In genomic region chr1:214615871-214616270, GRCh38 we compare ENCODE assay signal across 20 cellular contexts. TPM values are rescaled to one million over a fixed set of nuclear protein-coding genes. Genes with fewer than 3 reads are reported as not detected.
DNase-seq lines count a peak whose midpoint lies in the region; ATAC-seq and TF ChIP-seq lines count a peak whose summit lies in the region.
"Had no signal": no experiment of that assay in that cellular context is flagged by ENCODE, and none has a peak within 500 bp of the region (broad histone marks: within the 10 kb centered on the region; RNA-seq: fewer than 3 reads in every experiment).

No MANE protein-coding gene starts in this region.

- TF ChIP-seq RAD21 in SK-N-SH (IDR thresholded peaks at IDR 0.05; ENCODE audit: low read length), result no peak

- no peaks in the 10 kb centered on the region for H3K9me2 ChIP-seq in SK-N-SH

- H3K27ac ChIP-seq in AG04450 (ENCODE audit: low read depth, low read length) (no peak overlapping the region), SK-N-SH (ENCODE audit: low read depth in 2 of 2, low read length in 1 of 2) (peak overlapping the region; percentile 32 to 51; a peak in 2 of 4 replicates)
- H3K27ac ChIP-seq: left ventricle myocardium inferior, VCaP had no signal

- no peak overlapping the region for H3K4me3 ChIP-seq in AG04450 (ENCODE audit: low read depth, low read length)
- no peak overlapping the region for H3K4me3 ChIP-seq in SK-N-SH (ENCODE audit: low read depth in 2 of 2, low read length in 1 of 2)
- no peak overlapping the region for H3K4me3 ChIP-seq in fibroblast of mammary gland (ENCODE audit: control insufficient read depth, low read depth, low read length)
- H3K4me3 ChIP-seq: left ventricle myocardium inferior, mucosa of descending colon had no signal

- H3K4me2 ChIP-seq in SK-N-SH, result no peak overlapping the region

- peaks cover 18% of the 10 kb centered on the region for H3F3A ChIP-seq in SK-N-SH (replicated peaks; ENCODE audit: insufficient read depth)

- no peak for TF ChIP-seq EP300 in SK-N-SH (IDR thresholded peaks at IDR 0.05; ENCODE audit: borderline replicate concordance in 1 of 2, low read depth in 1 of 2, low read length in 1 of 2)

- POLR2A ChIA-PET in AG04450 (lab: Yijun Ruan, JAX), result no interaction called here
- POLR2A ChIA-PET in SK-N-SH (lab: Yijun Ruan, JAX), result no interaction called here

- ATAC-seq in GM18511 (IDR thresholded peaks at IDR 0.05; ENCODE audit: unreplicated experiment), result no peak
- ATAC-seq: mucosa of descending colon, Right ventricle myocardium inferior had no signal

- H3K9me3 ChIP-seq in AG04450 (ENCODE audit: control insufficient read depth, insufficient read depth, low read length), result no peaks in the 10 kb centered on the region
- no peaks in the 10 kb centered on the region for H3K9me3 ChIP-seq in SK-N-SH
- H3K9me3 ChIP-seq: Caco-2, mucosa of descending colon had no signal

- 68% methylated on average over 3 of the region's 3 CpGs for WGBS in SK-N-SH (ENCODE audit: low lambda C conversion rate)

- H3K4me1 ChIP-seq in SK-N-SH (ENCODE audit: control insufficient read depth in 1 of 2, insufficient read depth in 2 of 2, low read depth in 1 of 2, low read length in 1 of 2), result peaks cover 0 to 8% of the 10 kb centered on the region in 2 experiments; a peak in 2 of 4 replicates
- H3K4me1 ChIP-seq: Caco-2, left ventricle myocardium inferior had no signal

- TF ChIP-seq CTCF in AG04450 (IDR thresholded peaks at IDR 0.05; ENCODE audit: low read depth, low read length), result no peak
- no peak for TF ChIP-seq CTCF in SK-N-SH (IDR thresholded peaks at IDR 0.05)
- TF ChIP-seq CTCF in fibroblast of mammary gland (conservative IDR thresholded peaks at IDR 0.05; ENCODE audit: control insufficient read depth, insufficient read depth, low read depth, low read length), result no peak

- DNase-seq in AG04450 (ENCODE audit: low read depth, low spot score), result peak; percentile 30
- peak; percentile 63 for DNase-seq in EH (ENCODE audit: low read depth)
- DNase-seq in SK-N-SH, result no peak
- DNase-seq in fibroblast of mammary gland (ENCODE audit: low read depth), result peak; percentile 46
- no peak for DNase-seq in NCI-H2029 treated with DMSO at 0.1 percent for 48 hours (lab: John Stamatoyannopoulos, UW)
- DNase-seq in activated gamma-delta T cell treated with Interleukin-2 at 50 U/mL for 16 hours, result no peak
- DNase-seq in cerebellar cortex (ENCODE audit: low spot score), result no peak
- DNase-seq: activated CD4-positive, alpha-beta T cell treated with anti-CD3 and anti-CD28 coated beads, Interleukin-2, amount 50 U/mL, for 48 hours; activated naive CD4-positive, alpha-beta T cell treated with anti-CD3 and anti-CD28 coated beads, Interleukin-2, amount 50 U/mL, for 16 hours; activated T-cell treated with anti-CD3 and anti-CD28 coated beads, Interleukin-2, amount 50 U/mL, for 24 hours; Caco-2; head of caudate nucleus; left ventricle myocardium inferior; mucosa of descending colon; NCI-H1092 treated with DMSO at 0.1 percent for 48 hours; NCI-H2107; NCI-H524 treated with DMSO at 0.1 percent for 48 hours had no signal

- H3K36me3 ChIP-seq in SK-N-SH (replicated peaks in 1 of 2; ENCODE audit: control insufficient read depth in 1 of 2, insufficient read depth in 2 of 2, low read length in 1 of 2), result peaks cover 32 to 45% of the 10 kb centered on the region in 2 experiments
- H3K36me3 ChIP-seq: left ventricle myocardium inferior had no signal

- H3K9ac ChIP-seq in SK-N-SH, result no peak overlapping the region

- H2AFZ ChIP-seq in SK-N-SH (ENCODE audit: low read depth), result no peak overlapping the region

- H3K27me3 ChIP-seq in AG04450 (ENCODE audit: control insufficient read depth, insufficient read depth, low read length) (no peaks in the 10 kb centered on the region), SK-N-SH (ENCODE audit: insufficient read depth) (no peaks in the 10 kb centered on the region)

- H4K20me1 ChIP-seq in SK-N-SH (ENCODE audit: insufficient read depth), result peaks cover 8% of the 10 kb centered on the region; the same call in 1 of the 2 replicates

- CTCF ChIA-PET in AG04450 (lab: Charles Lee), result interaction anchor here (1.0 to 3.7 kb wide), 4 partner anchors 12 to 283 kb away, joined by 3 to 23 read pairs (median 4); no protein-coding TSS in a partner anchor
- CTCF ChIA-PET in SK-N-SH (lab: Yijun Ruan, JAX), result no interaction called here

- peaks cover 74% of the 10 kb centered on the region for H3K79me2 ChIP-seq in SK-N-SH (ENCODE audit: insufficient read depth)

TF ChIP-seq in SK-N-SH, 30 proteins besides CTCF, POLR2A, EP300 and RAD21:
- TF ChIP-seq PBX3 (IDR thresholded peaks at IDR 0.05), result 0 out of 2 replicates have a peak, but pooled peaks have one; percentile 20
- peak; percentile 45; the same call in 1 of the 2 replicates for TF ChIP-seq TCF12 (IDR thresholded peaks at IDR 0.05)
- no peak for TF ChIP-seq SIN3A (IDR thresholded peaks at IDR 0.05; ENCODE audit: borderline replicate concordance, low read depth, low read length)
- 0 out of 2 replicates have a peak, but pooled peaks have one; percentile 23 for TF ChIP-seq NFIC (IDR thresholded peaks at IDR 0.05; ENCODE audit: borderline replicate concordance)
- TF ChIP-seq FOSL2 (IDR thresholded peaks at IDR 0.05; ENCODE audit: borderline replicate concordance, low read depth), result peak; percentile 5; the same call in 1 of the 2 replicates

RNA-seq across cellular contexts. Expression of gene CENPF, which starts 12.9 kb away (rescaled TPM):
- 11.1 and 17.5 TPM in 2 replicates for polyA plus RNA-seq in AG04450 (2011; rRNA removed)
- polyA minus RNA-seq in AG04450 (2011; rRNA and poly(A)+ RNA removed), result 7.4 and 14.5 TPM in 2 replicates
- polyA plus RNA-seq in SK-N-SH (2012; rRNA removed), result 14.5 and 14.9 TPM in 2 replicates
- polyA plus RNA-seq in SK-N-SH (2012; cell fraction: cytosol; rRNA removed), result 18.1 and 23.0 TPM in 2 replicates
- 7.3 and 15.6 TPM in 2 replicates for polyA plus RNA-seq in SK-N-SH (2012; cell fraction: nucleus; rRNA removed)

Comparison
In these comparisons a context has a peak if more than half of its experiments do, and no peak if none do; other contexts are left out.
1. DNase-seq: peak in AG04450 (single experiment), EH (single experiment) and fibroblast of mammary gland (single experiment); none in SK-N-SH (single experiment), NCI-H2029 treated with DMSO at 0.1 percent for 48 hours (single experiment), activated gamma-delta T cell treated with Interleukin-2 at 50 U/mL for 16 hours (single experiment) and cerebellar cortex (single experiment).